ENCODE assay signal across 29 cellular contexts in genomic region chr7:53431901-53432300, GRCh38.
"Had no signal": no experiment of that assay in that cellular context is flagged by ENCODE, and none has a peak within 500 bp of the region (broad histone marks: within the 10 kb centered on the region; RNA-seq: fewer than 3 reads in every experiment).

No MANE protein-coding gene starts in this region.

- H3K4me1 ChIP-seq: heart right ventricle, left ventricle myocardium inferior, neural progenitor cell, parathyroid adenoma, psoas muscle, right atrium auricular region, suprapubic skin, tibial artery, uterus had no signal

- H3K27me3 ChIP-seq: heart right ventricle, neural progenitor cell, neutrophil, right atrium auricular region, right lobe of liver, suprapubic skin, tibial artery, uterus had no signal

- DNase-seq: heart right ventricle; hippocampal formation; left ventricle myocardium inferior; mesendoderm; naive B cell; natural killer cell; nephron progenitor cell; occipital lobe; psoas muscle; right lobe of liver; stimulated activated CD4-positive, alpha-beta T cell treated with anti-CD3 and anti-CD28 coated beads, Interleukin-1b, Interleukin-23, amount 100 ng/mL, for 48 hours; stimulated activated CD4-positive, alpha-beta T cell treated with anti-CD3 and anti-CD28 coated beads, Interleukin-2, amount 100 ng/mL, for 48 hours; stimulated activated CD4-positive, alpha-beta T cell treated with anti-CD3 and anti-CD28 coated beads, Interleukin-4, amount 100 ng/mL, for 4 hours; stimulated activated CD8-positive, alpha-beta memory T cell treated with anti-CD3 and anti-CD28 coated beads, Interleukin-4, amount 100 ng/mL, for 48 hours; stimulated activated naive CD8-positive, alpha-beta T cell treated with anti-CD3 and anti-CD28 coated beads, Interleukin-15, Interleukin-2, amounts not matched to agents 100 U/mL and 50 U/mL, for 24 hours; tibial artery; trophoblast cell; uterus had no signal

- H3K36me3 ChIP-seq: heart right ventricle, left ventricle myocardium inferior, neural progenitor cell, neutrophil, right atrium auricular region, right lobe of liver, suprapubic skin, thoracic aorta, tibial artery, uterus had no signal

- H3K4me3 Mint-ChIP-seq: mesothelial cell of epicardium; naive B cell; natural killer cell; nephron progenitor cell; neural progenitor cell; stimulated activated memory B cell treated with anti-CD40 and anti-IgM and Interleukin-4, amounts not matched to agents 10 μg/mL and 1 μg/mL and 100 μg/mL, for 72 hours had no signal

- H3K9me3 ChIP-seq: neutrophil, right lobe of liver, suprapubic skin, thoracic aorta, tibial artery, uterus had no signal

- H3K27me3 Mint-ChIP-seq: naive B cell; stimulated activated memory B cell treated with anti-CD40 and anti-IgM and Interleukin-4, amounts not matched to agents 10 μg/mL and 1 μg/mL and 100 μg/mL, for 72 hours had no signal

- H3K4me3 ChIP-seq: heart right ventricle, left ventricle myocardium inferior, lung, neural progenitor cell, psoas muscle, right atrium auricular region, right lobe of liver, smooth muscle cell, suprapubic skin, thoracic aorta, tibial artery, uterus had no signal

- ATAC-seq: heart right ventricle; natural killer cell; psoas muscle; right lobe of liver; stimulated activated memory B cell treated with anti-CD40 and anti-IgM and Interleukin-4, amounts not matched to agents 10 μg/mL and 1 μg/mL and 100 μg/mL, for 72 hours; stimulated activated naive CD8-positive, alpha-beta T cell treated with anti-CD3 and anti-CD28 coated beads, Interleukin-15, Interleukin-2, amounts not matched to agents 100 U/mL and 50 U/mL, for 24 hours had no signal

- H3K27ac ChIP-seq: heart right ventricle, left ventricle myocardium inferior, neural progenitor cell, neutrophil, parathyroid adenoma, psoas muscle, right atrium auricular region, right lobe of liver, suprapubic skin, thoracic aorta, tibial artery, uterus had no signal

- H3K4me1 Mint-ChIP-seq: mesothelial cell of epicardium; naive B cell; natural killer cell; nephron progenitor cell; neural progenitor cell; stimulated activated memory B cell treated with anti-CD40 and anti-IgM and Interleukin-4, amounts not matched to agents 10 μg/mL and 1 μg/mL and 100 μg/mL, for 72 hours had no signal

- FAIRE-seq: keratinocyte had no signal

- H3K36me3 Mint-ChIP-seq: mesothelial cell of epicardium; naive B cell; natural killer cell; neural progenitor cell; stimulated activated memory B cell treated with anti-CD40 and anti-IgM and Interleukin-4, amounts not matched to agents 10 μg/mL and 1 μg/mL and 100 μg/mL, for 72 hours had no signal

- H3K27ac Mint-ChIP-seq: mesothelial cell of epicardium; naive B cell; natural killer cell; nephron progenitor cell; neural progenitor cell; stimulated activated memory B cell treated with anti-CD40 and anti-IgM and Interleukin-4, amounts not matched to agents 10 μg/mL and 1 μg/mL and 100 μg/mL, for 72 hours had no signal
